In the genomic region with DNA sequence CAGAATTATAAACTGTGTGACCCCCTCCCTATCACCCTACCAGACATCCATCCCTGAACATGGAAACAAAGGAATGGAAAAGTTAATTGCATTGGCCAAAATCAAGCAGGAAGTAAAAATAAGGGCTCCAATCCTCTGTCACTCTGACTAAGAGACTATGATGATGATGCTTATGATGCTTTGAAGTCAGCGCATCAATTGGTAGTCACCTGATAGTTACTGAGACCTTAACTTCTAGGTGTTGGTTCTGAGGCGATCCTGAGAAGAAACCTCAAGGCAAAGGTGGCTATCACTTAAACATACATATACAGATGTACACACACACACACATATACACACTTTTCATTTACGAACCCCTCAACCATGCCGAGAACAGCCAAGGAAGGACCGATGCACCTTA, we compare ENCODE assay signal across 1 cellular context.
TF ChIP-seq lines count a peak whose summit lies in the region.

No MANE protein-coding gene starts in this region.

TF ChIP-seq in GM12878, 131 proteins besides CTCF, POLR2A, EP300 and RAD21:
- TF ChIP-seq SREBF1 (IDR thresholded peaks at IDR 0.05; ENCODE audit: low read length) (no peak), SMARCA5 (IDR thresholded peaks at IDR 0.05) (no peak), ATF7 (IDR thresholded peaks at IDR 0.05; ENCODE audit: low read depth) (no peak), PKNOX1 (IDR thresholded peaks at IDR 0.05) (peak; percentile 38; the same call in 1 of the 2 replicates)
- TF ChIP-seq, protein P1, sequence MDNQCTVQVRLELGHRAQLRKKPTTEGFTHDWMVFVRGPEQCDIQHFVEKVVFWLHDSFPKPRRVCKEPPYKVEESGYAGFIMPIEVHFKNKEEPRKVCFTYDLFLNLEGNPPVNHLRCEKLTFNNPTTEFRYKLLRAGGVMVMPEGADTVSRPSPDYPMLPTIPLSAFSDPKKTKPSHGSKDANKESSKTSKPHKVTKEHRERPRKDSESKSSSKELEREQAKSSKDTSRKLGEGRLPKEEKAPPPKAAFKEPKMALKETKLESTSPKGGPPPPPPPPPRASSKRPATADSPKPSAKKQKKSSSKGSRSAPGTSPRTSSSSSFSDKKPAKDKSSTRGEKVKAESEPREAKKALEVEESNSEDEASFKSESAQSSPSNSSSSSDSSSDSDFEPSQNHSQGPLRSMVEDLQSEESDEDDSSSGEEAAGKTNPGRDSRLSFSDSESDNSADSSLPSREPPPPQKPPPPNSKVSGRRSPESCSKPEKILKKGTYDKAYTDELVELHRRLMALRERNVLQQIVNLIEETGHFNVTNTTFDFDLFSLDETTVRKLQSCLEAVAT (IDR thresholded peaks at IDR 0.05) = peak; percentile 79
